ENCODE assay signal across 8 cellular contexts in genomic region chr1:244010191-244010590, GRCh38. TPM values are rescaled to one million over a fixed set of nuclear protein-coding genes. Genes with fewer than 3 reads are reported as not detected.
DNase-seq lines count a peak whose midpoint lies in the region; ATAC-seq, FAIRE-seq and TF ChIP-seq lines count a peak whose summit lies in the region.

No MANE protein-coding gene starts in this region.

- intact Hi-C loops in PC-3 (cut with micrococcal nuclease) (loop anchor here (2.0 to 10.0 kb wide), 4 partner anchors 93 to 295 kb away; no protein-coding TSS in a partner anchor), lower lobe of right lung (cut with DNase I) (no loop called here)

- H4K20me1 ChIP-seq in PC-3 (ENCODE audit: low read length) = no peaks in the 10 kb centered on the region

- POLR2A ChIA-PET in PC-3 (lab: Charles Lee; ENCODE audit: unreplicated experiment) = no interaction called here

- H3K27me3 ChIP-seq in PC-3 (ENCODE audit: low read length) (no peaks in the 10 kb centered on the region), bronchial epithelial cell (ENCODE audit: control insufficient read depth, insufficient read depth, low read length) (no peaks in the 10 kb centered on the region), lower lobe of right lung (ENCODE audit: low read depth) (no peaks in the 10 kb centered on the region)

- H2AFZ ChIP-seq in PC-3 (ENCODE audit: low read length) = no peak overlapping the region

- H3K27ac ChIP-seq in PC-3 (ENCODE audit: low read length) = no peak overlapping the region
- H3K27ac ChIP-seq in lower lobe of right lung = no peak overlapping the region

- H3K36me3 ChIP-seq in PC-3 (ENCODE audit: low read depth, low read length) = no peaks in the 10 kb centered on the region
- H3K36me3 ChIP-seq in bronchial epithelial cell (ENCODE audit: control insufficient read depth, insufficient read depth, low read length) = no peaks in the 10 kb centered on the region
- no peaks in the 10 kb centered on the region for H3K36me3 ChIP-seq in lower lobe of right lung

- H3K9me2 ChIP-seq in PC-3 (replicated peaks; ENCODE audit: low read length) = no peaks in the 10 kb centered on the region

- CTCF ChIA-PET in PC-3 (lab: Charles Lee) = no interaction called here

- no peak overlapping the region for H3K9ac ChIP-seq in PC-3 (ENCODE audit: low read length)

- DNase-seq in PC-3 = peak; percentile 49
- DNase-seq in bronchial epithelial cell (ENCODE audit: low read depth) = peak; percentile 10
- DNase-seq in stimulated activated CD4-positive, alpha-beta T cell treated with anti-CD3 and anti-CD28 coated beads, Interleukin-4, amount 100 ng/mL, for 4 hours = peak; percentile 35 to 56
- DNase-seq in lower lobe of right lung = no peak
- no peak for DNase-seq in NCI-H226
- DNase-seq in HTR-8/SVneo (ENCODE audit: insufficient read length, low spot score) = no peak

- H3F3A ChIP-seq in PC-3 (ENCODE audit: low read length, unreplicated experiment) = peaks cover 5% of the 10 kb centered on the region

- TF ChIP-seq CTCF in GM12875 (IDR thresholded peaks at IDR 0.05; ENCODE audit: borderline replicate concordance, insufficient read depth, low read depth, low read length) = 0 out of 2 replicates have a peak, but pooled peaks have one; percentile 8
- TF ChIP-seq CTCF in PC-3 (conservative IDR thresholded peaks at IDR 0.05; ENCODE audit: low read depth, low read length) = no peak; the same call in 1 of the 2 replicates
- TF ChIP-seq CTCF in bronchial epithelial cell (IDR thresholded peaks at IDR 0.05; ENCODE audit: insufficient read depth, low read length, severe bottlenecking) = no peak
- TF ChIP-seq CTCF in lower lobe of right lung (IDR thresholded peaks at IDR 0.05) = no peak

- no peak overlapping the region for H3K4me2 ChIP-seq in PC-3 (ENCODE audit: low read length)

- H3K4me1 ChIP-seq in PC-3 (ENCODE audit: insufficient read depth, low read length) (peaks cover 7% of the 10 kb centered on the region), lower lobe of right lung (no peaks in the 10 kb centered on the region)

- ATAC-seq in PC-3 = peak; percentile 39
- no peak for ATAC-seq in lower lobe of right lung
- ATAC-seq in HG03139 (IDR thresholded peaks at IDR 0.05; ENCODE audit: unreplicated experiment) = no peak

- H3K9me3 ChIP-seq in PC-3 (ENCODE audit: low read length) (no peaks in the 10 kb centered on the region), lower lobe of right lung (no peaks in the 10 kb centered on the region)

- no peak overlapping the region for H3K4me3 ChIP-seq in GM12875 (ENCODE audit: low read depth, low read length)
- H3K4me3 ChIP-seq in PC-3 (ENCODE audit: low read length) = no peak overlapping the region
- no peak overlapping the region for H3K4me3 ChIP-seq in bronchial epithelial cell (ENCODE audit: low read depth, low read length)
- no peak overlapping the region for H3K4me3 ChIP-seq in lower lobe of right lung

- FAIRE-seq in bronchial epithelial cell (lab: Jason Lieb, UNC) = peak; percentile 64
- FAIRE-seq in HTR-8/SVneo (lab: Jason Lieb, UNC) = no peak

- no TSS peak for BruUV-seq in PC-3 (replicated peaks; lab: Mats Ljungman, UMichigan)

- H3K79me2 ChIP-seq in PC-3 (ENCODE audit: low read length) = no peaks in the 10 kb centered on the region

RNA-seq across cellular contexts. Expression of gene ZBTB18, which starts 40.9 kb away (rescaled TPM):
- total RNA-seq in PC-3 (2014; rRNA removed) = 16.8 and 18.4 TPM in 2 replicates
- total RNA-seq in bronchial epithelial cell = 6.8 and 11.3 TPM in 2 replicates
- 21.3 TPM for total RNA-seq in lower lobe of right lung

Comparison
In these comparisons a context has a peak if more than half of its experiments do, and no peak if none do; other contexts are left out.
1. DNase-seq: peak in PC-3 (single experiment), bronchial epithelial cell (single experiment) and stimulated activated CD4-positive, alpha-beta T cell treated with anti-CD3 and anti-CD28 coated beads, Interleukin-4, amount 100 ng/mL, for 4 hours (2 of 2); none in lower lobe of right lung (single experiment), NCI-H226 (single experiment) and HTR-8/SVneo (single experiment).